Comparison of ENCODE assay signal across 13 cellular contexts in the genomic region with DNA sequence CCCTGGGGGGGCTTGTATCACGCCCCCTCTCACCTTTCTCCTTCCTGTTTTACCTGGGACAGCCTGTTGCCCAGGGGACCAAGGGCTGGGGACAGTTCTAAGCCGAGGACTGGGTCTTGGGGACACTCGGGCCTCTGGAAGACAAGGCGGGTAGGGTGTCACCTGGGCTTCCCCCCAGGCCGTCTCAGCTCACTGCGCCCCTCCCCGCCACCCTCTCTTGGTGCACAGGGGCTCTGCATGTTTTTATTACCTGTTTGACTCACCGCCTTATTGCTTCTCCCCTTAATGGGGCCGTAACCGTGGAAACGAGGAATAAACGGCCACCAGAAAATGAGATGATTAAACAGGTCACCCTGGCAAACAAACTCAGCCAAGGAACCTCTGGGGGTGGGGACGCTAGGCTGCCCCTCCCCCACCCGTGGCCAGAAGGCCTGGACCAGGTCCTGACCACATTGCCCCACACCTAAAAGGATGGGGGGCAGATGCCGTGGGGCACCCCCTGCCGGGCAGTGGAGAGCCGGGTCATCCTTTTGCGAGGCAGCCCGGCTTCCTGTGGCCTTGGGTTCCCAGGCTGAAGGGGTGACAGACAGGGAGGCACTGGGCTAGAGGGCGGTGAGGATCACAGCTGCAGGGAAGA.
DNase-seq lines count a peak whose midpoint lies in the region; ATAC-seq and TF ChIP-seq lines count a peak whose summit lies in the region.
"Had no signal": no experiment of that assay in that cellular context is flagged by ENCODE, and none has a peak within 500 bp of the region (broad histone marks: within the 10 kb centered on the region; RNA-seq: fewer than 3 reads in every experiment).

No MANE protein-coding gene starts in this region.

- no peak overlapping the region for H3K4me3 ChIP-seq in adrenal gland
- no peak overlapping the region for H3K4me3 ChIP-seq in lower lobe of right lung
- H3K4me3 ChIP-seq in thyroid gland (replicated peaks in 1 of 3): no peak overlapping the region

- H3K4me3 Mint-ChIP-seq in endothelial cell (ENCODE audit: unreplicated experiment): no peak overlapping the region
- H3K4me3 Mint-ChIP-seq: activated naive CD8-positive, alpha-beta T cell treated with anti-CD3 and anti-CD28 coated beads for 36 hours; IgD-negative memory B cell had no signal

- intact Hi-C loops in adrenal gland (cut with DNase I): no loop called here
- intact Hi-C loops in lower lobe of right lung (cut with DNase I): no loop called here
- intact Hi-C loops in thyroid gland (cut with DNase I): no loop called here

- no peaks in the 10 kb centered on the region for H3K36me3 Mint-ChIP-seq in endothelial cell (ENCODE audit: low read depth, unreplicated experiment)
- H3K36me3 Mint-ChIP-seq: activated naive CD8-positive, alpha-beta T cell treated with anti-CD3 and anti-CD28 coated beads for 36 hours had no signal

- H3K27ac Mint-ChIP-seq in endothelial cell (ENCODE audit: unreplicated experiment): no peak overlapping the region
- H3K27ac Mint-ChIP-seq: activated naive CD8-positive, alpha-beta T cell treated with anti-CD3 and anti-CD28 coated beads for 36 hours had no signal

- TF ChIP-seq CTCF in adrenal gland (IDR thresholded peaks at IDR 0.05) (peak in 3 of 6 experiments; percentile 10 to 33 (median 17)), lower lobe of right lung (IDR thresholded peaks at IDR 0.05) (peak; percentile 18), thyroid gland (IDR thresholded peaks at IDR 0.05) (no peak), endothelial cell (IDR thresholded peaks at IDR 0.05; ENCODE audit: unreplicated experiment) (no peak)

- TF ChIP-seq POLR2A in adrenal gland (IDR thresholded peaks at IDR 0.05) (no peak), thyroid gland (IDR thresholded peaks at IDR 0.05) (no peak)

- peaks cover 9% of the 10 kb centered on the region for H3K27me3 Mint-ChIP-seq in endothelial cell (ENCODE audit: unreplicated experiment)
- H3K27me3 Mint-ChIP-seq: activated naive CD8-positive, alpha-beta T cell treated with anti-CD3 and anti-CD28 coated beads for 36 hours; IgD-negative memory B cell had no signal

- DNase-seq in NCI-H2196 (lab: John Stamatoyannopoulos, UW; ENCODE audit: unreplicated experiment): peak; percentile 12
- no peak for DNase-seq in NCI-H2196 treated with DMSO at 0.1 percent for 48 hours (lab: John Stamatoyannopoulos, UW; ENCODE audit: unreplicated experiment)
- peak in 4 of 7 donors; percentile 52 to 61 (median 56) for DNase-seq in adrenal gland
- no peak for DNase-seq in lower lobe of right lung
- DNase-seq in thyroid gland: peak; percentile 62 to 64
- DNase-seq in effector CD8-positive, alpha-beta T cell (lab: John Stamatoyannopoulos, UW): no peak
- DNase-seq in endothelial cell (ENCODE audit: low spot score): no peak
- DNase-seq: ACHN; activated CD4-positive, CD25-positive, alpha-beta regulatory T cell treated with anti-CD3 and anti-CD28 coated beads, Interleukin-2, amount 50 U/mL, for 72 hours; activated naive CD8-positive, alpha-beta T cell treated with anti-CD3 and anti-CD28 coated beads for 36 hours; stimulated activated CD4-positive, alpha-beta T cell treated with anti-CD3 and anti-CD28 coated beads, Interleukin-2, amount 100 ng/mL, for 48 hours had no signal

- ATAC-seq in lower lobe of right lung (peak; percentile 52 to 53), GM19463 (IDR thresholded peaks at IDR 0.05; ENCODE audit: unreplicated experiment) (no peak)

- H3K9me3 ChIP-seq in adrenal gland (replicated peaks in 1 of 3) (no peaks in the 10 kb centered on the region), lower lobe of right lung (no peaks in the 10 kb centered on the region), thyroid gland (no peaks in the 10 kb centered on the region)

- H3K27me3 ChIP-seq in adrenal gland (no peaks in the 10 kb centered on the region), lower lobe of right lung (ENCODE audit: low read depth) (no peaks in the 10 kb centered on the region), thyroid gland (no peaks in the 10 kb centered on the region)

- H3K36me3 ChIP-seq in adrenal gland (replicated peaks in 1 of 2) (no peaks in the 10 kb centered on the region), lower lobe of right lung (no peaks in the 10 kb centered on the region), thyroid gland (no peaks in the 10 kb centered on the region)

- H3K4me1 Mint-ChIP-seq in endothelial cell (ENCODE audit: unreplicated experiment): peaks cover 28% of the 10 kb centered on the region

- H3K4me1 ChIP-seq in adrenal gland (replicated peaks in 1 of 2) (peaks cover 18 to 44% of the 10 kb centered on the region in 2 donors), lower lobe of right lung (peaks cover 94% of the 10 kb centered on the region), thyroid gland (peaks cover 61 to 64% of the 10 kb centered on the region in 2 donors)

- WGBS in adrenal gland, 4 donors: 47 to 61% (median 52%) methylated on average over 13 to 20 of the region's 20 CpGs
- WGBS in thyroid gland, 2 donors: 42 to 46% methylated on average over 12 to 18 of the region's 20 CpGs

- peak overlapping the region in 3 of 5 donors; percentile 17 to 73 (median 67) for H3K27ac ChIP-seq in adrenal gland
- H3K27ac ChIP-seq in lower lobe of right lung: peak overlapping the region; percentile 80
- H3K27ac ChIP-seq in thyroid gland: peak overlapping the region; percentile 64 to 88 (median 66)

- no peaks in the 10 kb centered on the region for H3K9me3 Mint-ChIP-seq in endothelial cell (ENCODE audit: unreplicated experiment)
- H3K9me3 Mint-ChIP-seq: activated naive CD8-positive, alpha-beta T cell treated with anti-CD3 and anti-CD28 coated beads for 36 hours; IgD-negative memory B cell had no signal

Comparison
In these comparisons a context has a peak if more than half of its experiments do, and no peak if none do; other contexts are left out.
1. DNase-seq: peak in NCI-H2196 (single experiment), adrenal gland (4 of 7) and thyroid gland (2 of 2); none in NCI-H2196 treated with DMSO at 0.1 percent for 48 hours (single experiment), lower lobe of right lung (single experiment), effector CD8-positive, alpha-beta T cell (single experiment) and endothelial cell (single experiment).
2. Peak in every context shown above with its lines, with median percentiles within 50 percentile points of each other: H3K27ac ChIP-seq.